ENCODE assay signal across 24 cellular contexts in the genomic region with DNA sequence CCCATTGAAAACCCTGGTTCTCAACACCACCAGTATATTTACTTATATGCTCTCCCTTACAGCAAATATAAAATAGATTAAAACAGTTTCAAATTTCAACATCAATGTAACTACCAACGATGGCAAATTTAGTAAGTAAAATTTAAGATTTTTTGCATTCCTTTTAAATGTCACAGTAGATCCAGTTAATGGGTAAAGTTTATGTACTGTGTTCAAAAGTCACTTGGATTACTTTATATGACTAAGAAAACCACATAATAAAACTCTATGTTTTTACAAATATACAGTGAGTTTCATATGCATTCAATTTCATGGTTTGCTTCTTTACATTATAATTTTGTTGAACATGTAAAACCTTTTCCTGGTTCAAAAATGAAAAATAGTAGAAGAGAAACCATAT.
"Had no signal": no experiment of that assay in that cellular context is flagged by ENCODE, and none has a peak within 500 bp of the region (broad histone marks: within the 10 kb centered on the region; RNA-seq: fewer than 3 reads in every experiment).

No MANE protein-coding gene starts in this region.

- H3K36me3 ChIP-seq: lower lobe of right lung, pancreas, prostate gland, spleen, suprapubic skin, thoracic aorta, tibial artery, upper lobe of right lung had no signal

- H3K4me1 ChIP-seq: pancreas, prostate gland, spleen, suprapubic skin, tibial artery, upper lobe of right lung had no signal

- H3K4me3 ChIP-seq: lower lobe of right lung, pancreas, prostate gland, spleen, suprapubic skin, thoracic aorta, tibial artery, upper lobe of right lung had no signal

- H3K9me3 ChIP-seq: lower lobe of right lung, prostate gland, spleen, suprapubic skin, thoracic aorta, tibial artery, upper lobe of right lung had no signal

- H3K27me3 ChIP-seq: pancreas, spleen, suprapubic skin, tibial artery, upper lobe of right lung had no signal

- DNase-seq: hippocampal formation; kidney glomerular epithelial cell; left cardiac atrium; lower lobe of right lung; mammary epithelial cell; mesenchymal stem cell; naive thymus-derived CD8-positive, alpha-beta T cell; nucleus accumbens; pancreas; posterior cingulate gyrus; retina; right cardiac atrium; small intestine; spleen; stimulated activated CD4-positive, alpha-beta T cell treated with anti-CD3 and anti-CD28 coated beads, Interleukin-4, amount 100 ng/mL, for 24 hours; tibial artery; trophoblast cell; upper lobe of right lung had no signal

- ATAC-seq: left cardiac atrium; left lobe of liver; lower lobe of right lung; naive thymus-derived CD8-positive, alpha-beta T cell; pancreas; right cardiac atrium; sciatic nerve; stimulated activated effector memory CD8-positive, alpha-beta T cell treated with anti-CD3 and anti-CD28 coated beads, Interleukin-12 subunit alpha, Interleukin-12 subunit beta, amount 100 ng/mL, for 72 hours; upper lobe of right lung had no signal

- H3K27ac ChIP-seq: lower lobe of right lung, pancreas, prostate gland, spleen, suprapubic skin, thoracic aorta, tibial artery, upper lobe of right lung had no signal
